In genomic region chr19:10198889-10199644, GRCh38 we compare ENCODE assay signal across 1 cellular context.
TF ChIP-seq lines count a peak whose summit lies in the region.

No MANE protein-coding gene starts in this region.

TF ChIP-seq in HEK293T, 16 proteins besides CTCF, POLR2A, EP300 and RAD21:
- TF ChIP-seq ZNF384 (IDR thresholded peaks at IDR 0.05), result peak; percentile 59; the same call in 1 of the 2 replicates
